Comparison of ENCODE assay signal across 2 cellular contexts in genomic region chr6:104940881-104941693, GRCh38.
TF ChIP-seq lines count a peak whose summit lies in the region.

No MANE protein-coding gene starts in this region.

TF ChIP-seq in SK-N-SH, 30 proteins besides CTCF, POLR2A, EP300 and RAD21 (continued from another document and continues in another):
- no peak for TF ChIP-seq MEF2A (IDR thresholded peaks at IDR 0.05; ENCODE audit: borderline replicate concordance, low read depth)
- no peak for TF ChIP-seq ZBTB33 (IDR thresholded peaks at IDR 0.05; ENCODE audit: borderline replicate concordance, low read depth)
- no peak for TF ChIP-seq YY1 (IDR thresholded peaks at IDR 0.05; ENCODE audit: low read depth)
- TF ChIP-seq MAX (IDR thresholded peaks at IDR 0.05; ENCODE audit: low read depth): peak; percentile 93
- TF ChIP-seq MXI1 (IDR thresholded peaks at IDR 0.05; ENCODE audit: low read depth, low read length): peak; percentile 41; the same call in 1 of the 2 replicates
- no peak for TF ChIP-seq TEAD4 (IDR thresholded peaks at IDR 0.05; ENCODE audit: borderline replicate concordance, insufficient read depth)
- no peak for TF ChIP-seq RCOR1 (IDR thresholded peaks at IDR 0.05; ENCODE audit: low read length)
- TF ChIP-seq SMC3 (IDR thresholded peaks at IDR 0.05; ENCODE audit: low read depth, low read length): peak; percentile 75
- peak; percentile 50; the same call in 1 of the 2 replicates for TF ChIP-seq GABPA (IDR thresholded peaks at IDR 0.05; ENCODE audit: low read depth)
- no peak for TF ChIP-seq POLR2AphosphoS5 (IDR thresholded peaks at IDR 0.05; ENCODE audit: low read depth, low read length)
- TF ChIP-seq EZH2phosphoT487 (IDR thresholded peaks at IDR 0.05; ENCODE audit: borderline replicate concordance, low read depth): no peak
- TF ChIP-seq IRF3 (IDR thresholded peaks at IDR 0.05; ENCODE audit: low read depth, low read length): no peak
- no peak for TF ChIP-seq FOXJ3 (CRISPR knock-in tag; IDR thresholded peaks at IDR 0.05)
- 0 out of 2 replicates have a peak, but pooled peaks have one; percentile 10 for TF ChIP-seq USF1 (IDR thresholded peaks at IDR 0.05; ENCODE audit: borderline replicate concordance, low read depth)
- TF ChIP-seq GATA2 (CRISPR knock-in tag; IDR thresholded peaks at IDR 0.05): no peak
- no peak for TF ChIP-seq TAF1 (IDR thresholded peaks at IDR 0.05; ENCODE audit: borderline replicate concordance, low read depth, low read length)
- TF ChIP-seq TCF12 (IDR thresholded peaks at IDR 0.05): no peak
- peak; percentile 82 for TF ChIP-seq ELF1 (IDR thresholded peaks at IDR 0.05)
- no peak for TF ChIP-seq PBX3 (IDR thresholded peaks at IDR 0.05)
- TF ChIP-seq NFIC (IDR thresholded peaks at IDR 0.05; ENCODE audit: borderline replicate concordance): no peak
- TF ChIP-seq JUND (IDR thresholded peaks at IDR 0.05): no peak
- TF ChIP-seq FOSL2 (IDR thresholded peaks at IDR 0.05; ENCODE audit: borderline replicate concordance, low read depth): no peak
- no peak for TF ChIP-seq USF2 (IDR thresholded peaks at IDR 0.05; ENCODE audit: borderline replicate concordance, low read depth, low read length)
- no peak for TF ChIP-seq SIN3A (IDR thresholded peaks at IDR 0.05; ENCODE audit: borderline replicate concordance, low read depth, low read length)

TF ChIP-seq in HepG2, 621 proteins besides CTCF, POLR2A, EP300 and RAD21 (continued from another document and continues in another):
- TF ChIP-seq HMGXB4 (CRISPR knock-in tag; IDR thresholded peaks at IDR 0.05; ENCODE audit: borderline replicate concordance in 1 of 2, low read depth in 1 of 2) (peak; percentile 73 to 78), MXI1 (IDR thresholded peaks at IDR 0.05; ENCODE audit: borderline replicate concordance, low read depth, low read length) (no peak), JUNB (CRISPR knock-in tag; IDR thresholded peaks at IDR 0.05; ENCODE audit: borderline replicate concordance) (0 out of 2 replicates have a peak, but pooled peaks have one; percentile 55), ZNF503 (CRISPR knock-in tag; IDR thresholded peaks at IDR 0.05) (peak; percentile 74; the same call in 1 of the 2 replicates), ZNF749 (CRISPR knock-in tag; IDR thresholded peaks at IDR 0.05; ENCODE audit: borderline replicate concordance) (peak; percentile 65; the same call in 1 of the 2 replicates), GZF1 (CRISPR knock-in tag; IDR thresholded peaks at IDR 0.05) (peak; percentile 11; the same call in 1 of the 2 replicates), ZNF281 (CRISPR knock-in tag; IDR thresholded peaks at IDR 0.05; ENCODE audit: borderline replicate concordance) (no peak), ARID5B (CRISPR knock-in tag; IDR thresholded peaks at IDR 0.05) (peak; percentile 59; the same call in 1 of the 2 replicates), ZNF704 (CRISPR knock-in tag; IDR thresholded peaks at IDR 0.05; ENCODE audit: borderline replicate concordance) (peak; percentile 94), ZBTB7A (CRISPR knock-in tag; IDR thresholded peaks at IDR 0.05) (peak; percentile 86), CBX2 (IDR thresholded peaks at IDR 0.05; ENCODE audit: low read depth, low read length) (no peak), CBX2 (CRISPR knock-in tag; IDR thresholded peaks at IDR 0.05; ENCODE audit: low read depth) (no peak), HMG20B (CRISPR knock-in tag; conservative IDR thresholded peaks at IDR 0.05) (peak; percentile 13; the same call in 1 of the 2 replicates), FUBP1 (CRISPR knock-in tag; IDR thresholded peaks at IDR 0.05; ENCODE audit: borderline replicate concordance) (no peak), ZNF549 (CRISPR knock-in tag; IDR thresholded peaks at IDR 0.05) (0 out of 2 replicates have a peak, but pooled peaks have one; percentile 58), ZNF605 (CRISPR knock-in tag; IDR thresholded peaks at IDR 0.05) (peak; percentile 86), RNF219 (CRISPR knock-in tag; IDR thresholded peaks at IDR 0.05) (no peak; the same call in 1 of the 2 replicates), ZNF570 (CRISPR knock-in tag; IDR thresholded peaks at IDR 0.05; ENCODE audit: borderline replicate concordance) (peak; percentile 83; the same call in 1 of the 2 replicates), FOXC1 (CRISPR knock-in tag; IDR thresholded peaks at IDR 0.05; ENCODE audit: borderline replicate concordance) (peak; percentile 94), ATF7 (IDR thresholded peaks at IDR 0.05) (no peak), ATF7 (CRISPR knock-in tag; IDR thresholded peaks at IDR 0.05) (no peak), ZNF567 (CRISPR knock-in tag; IDR thresholded peaks at IDR 0.05; ENCODE audit: borderline replicate concordance) (peak; percentile 31; the same call in 1 of the 2 replicates), MEIS1 (CRISPR knock-in tag; IDR thresholded peaks at IDR 0.05; ENCODE audit: borderline replicate concordance) (peak; percentile 77; the same call in 1 of the 2 replicates), ZC3H13 (CRISPR knock-in tag; IDR thresholded peaks at IDR 0.05) (peak; percentile 79; the same call in 1 of the 2 replicates), KLF15 (CRISPR knock-in tag; IDR thresholded peaks at IDR 0.05; ENCODE audit: borderline replicate concordance) (no peak), PTBP1 (IDR thresholded peaks at IDR 0.05; ENCODE audit: low read depth, low read length, poor library complexity, severe bottlenecking) (no peak), RFXAP (CRISPR knock-in tag; IDR thresholded peaks at IDR 0.05; ENCODE audit: borderline replicate concordance) (0 out of 2 replicates have a peak, but pooled peaks have one; percentile 23), FOXP1 (IDR thresholded peaks at IDR 0.05) (no peak), FOXP1 (CRISPR knock-in tag; IDR thresholded peaks at IDR 0.05) (no peak), NAIF1 (CRISPR knock-in tag; IDR thresholded peaks at IDR 0.05; ENCODE audit: borderline replicate concordance) (peak; percentile 30; the same call in 1 of the 2 replicates), ZBTB8A (CRISPR knock-in tag; IDR thresholded peaks at IDR 0.05; ENCODE audit: borderline replicate concordance, low read depth) (peak; percentile 87), PCBP2 (optimal IDR thresholded peaks at IDR 0.05; ENCODE audit: low read depth, low read length, poor library complexity, severe bottlenecking) (no peak), ZNF414 (CRISPR knock-in tag; IDR thresholded peaks at IDR 0.05) (peak; percentile 50; the same call in 1 of the 2 replicates)
